In the genomic region with DNA sequence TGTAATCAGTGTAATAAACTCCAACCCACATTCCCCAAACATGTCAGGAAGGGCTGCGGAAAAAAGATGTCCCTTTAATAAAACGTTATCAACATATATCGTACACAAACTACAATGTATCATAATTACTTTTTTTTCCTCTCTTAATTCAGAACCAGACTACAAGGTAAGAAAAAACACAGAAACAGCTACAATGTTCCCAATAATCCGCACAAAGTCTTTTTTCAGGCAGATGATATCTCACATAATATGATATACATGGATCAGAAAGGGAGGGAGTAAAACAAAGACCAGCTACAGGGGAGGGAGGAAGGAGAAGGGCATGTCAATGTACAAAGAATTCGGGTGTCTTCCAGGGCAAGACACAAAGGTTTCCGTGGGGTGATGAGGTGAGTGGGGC, we compare ENCODE assay signal across 1 cellular context.
A peak's percentile ranks its signal among the peaks of the same experiment; 100 is the strongest.
TF ChIP-seq lines count a peak whose summit lies in the region.

No MANE protein-coding gene starts in this region.

TF ChIP-seq in K562, 482 proteins besides CTCF, POLR2A, EP300 and RAD21:
- peak; percentile 41; the same call in 1 of the 2 replicates for TF ChIP-seq POLR2H (tag; IDR thresholded peaks at IDR 0.05; ENCODE audit: low read depth)
- TF ChIP-seq CBX3 (IDR thresholded peaks at IDR 0.05; ENCODE audit: borderline replicate concordance in 1 of 2, low read length in 2 of 2) = no peak
